8 cellular contexts compared by ENCODE assay signal in genomic region chr18:21612125-21613100, GRCh38. TPM values are rescaled to one million over a fixed set of nuclear protein-coding genes. Genes with fewer than 3 reads are reported as not detected.
A peak's percentile ranks its signal among the peaks of the same experiment; 100 is the strongest.
DNase-seq lines count a peak whose midpoint lies in the region; ATAC-seq and TF ChIP-seq lines count a peak whose summit lies in the region.

Gene SNRPD1 (plus strand): TSS chr18:21612314. CDS start chr18:21612430, 116 bp downstream.

- H3K9ac ChIP-seq in liver (ENCODE audit: low read depth in 1 of 2, low read length in 2 of 2), result peak within 1 kb of the TSS; percentile 94

- peak within 1 kb of the TSS; percentile 81 to 89 (median 89) for H3K4me3 ChIP-seq in liver (ENCODE audit: low read depth in 1 of 3, low read length in 3 of 3)

- WGBS in liver, result under 1% methylated on average over 59 of the region's 59 CpGs

- H3K36me3 Mint-ChIP-seq in CD4-positive, alpha-beta T cell (ENCODE audit: low read depth), result peaks cover 36% of the 10 kb centered on the region

- peak within 1 kb of the TSS; percentile 100 for H3K4me3 Mint-ChIP-seq in CD4-positive, alpha-beta T cell

- no peaks in the 10 kb centered on the region for H3K27me3 ChIP-seq in CD4-positive, alpha-beta T cell (ENCODE audit: control insufficient read depth, insufficient read depth, low read length)
- H3K27me3 ChIP-seq in liver (ENCODE audit: control insufficient read depth in 4 of 4, insufficient read depth in 4 of 4, low read length in 3 of 4), result no peaks in the 10 kb centered on the region

- H3K4me1 Mint-ChIP-seq in CD4-positive, alpha-beta T cell (ENCODE audit: low read depth), result peaks cover 45% of the 10 kb centered on the region

- H3K9me3 ChIP-seq in CD4-positive, alpha-beta T cell (ENCODE audit: control insufficient read depth, low read length), result no peaks in the 10 kb centered on the region
- H3K9me3 ChIP-seq in liver (ENCODE audit: control insufficient read depth in 4 of 4, low read length in 3 of 4), result no peaks in the 10 kb centered on the region

- peak; percentile 99 for ATAC-seq in CD4-positive, alpha-beta T cell (ENCODE audit: poor library complexity)
- ATAC-seq in GM19395 (IDR thresholded peaks at IDR 0.05; ENCODE audit: unreplicated experiment) (peak; percentile 96), HG03565 (IDR thresholded peaks at IDR 0.05; ENCODE audit: unreplicated experiment) (peak; percentile 96)

- peaks cover 4 to 8% (median 7%) of the 10 kb centered on the region in 4 donors for H3K4me1 ChIP-seq in liver (ENCODE audit: control insufficient read depth in 4 of 4, insufficient read depth in 4 of 4, low read length in 3 of 4)

- peak within 1 kb of the TSS; percentile 86 for H3K27ac ChIP-seq in CD4-positive, alpha-beta T cell (ENCODE audit: low read depth, low read length)
- peak within 1 kb of the TSS; percentile 82 to 86 for H3K27ac ChIP-seq in liver (ENCODE audit: low read depth in 1 of 2, low read length in 2 of 2)

- peaks cover 0 to 4% (median 0%) of the 10 kb centered on the region in 4 donors for H3K36me3 ChIP-seq in liver (ENCODE audit: control insufficient read depth in 4 of 4, insufficient read depth in 3 of 4, low read depth in 1 of 4, low read length in 3 of 4)

- intact Hi-C loops in CD4-positive, alpha-beta T cell (cut with DNase I, micrococcal nuclease), result loop anchor here (1.0 to 10.0 kb wide), 6 partner anchors 11 to 500 kb away; partner anchors contain the start of genes ABHD3 (in 2 of the 2), MIB1 (in 1 of the 2) and ROCK1 (in 1 of the 2)

- H3K9me3 Mint-ChIP-seq in CD4-positive, alpha-beta T cell, result no peaks in the 10 kb centered on the region

- POLR2A ChIA-PET in CD4-positive, alpha-beta T cell (lab: Charles Lee), result interaction anchor here (0.7 to 8.4 kb wide), 11 partner anchors 12 to 128 kb away, joined by 3 to 184 read pairs (median 4); partner anchors contain the start of genes ABHD3, ESCO1 and MIB1

- DNase-seq in CD4-positive, alpha-beta T cell, result peak; percentile 73 to 90 (median 83)
- DNase-seq in NCI-H748 treated with DMSO at 0.1 percent for 48 hours (lab: John Stamatoyannopoulos, UW), result peak; percentile 57
- DNase-seq in activated CD4-positive, alpha-beta T cell treated with anti-CD3 and anti-CD28 coated beads, Interleukin-2, amount 50 U/mL, for 4 hours, result peak; percentile 80 to 82
- peak; percentile 82 to 95 for DNase-seq in dermis microvascular lymphatic vessel endothelial cell (ENCODE audit: low read depth in 2 of 2)
- DNase-seq in stimulated activated CD4-positive, alpha-beta T cell treated with anti-CD3 and anti-CD28 coated beads, Interleukin-4, amount 100 ng/mL, for 24 hours, result peak; percentile 89

- peak; percentile 86 for TF ChIP-seq CTCF in CD4-positive, alpha-beta T cell (IDR thresholded peaks at IDR 0.05)
- TF ChIP-seq CTCF in liver (IDR thresholded peaks at IDR 0.05; ENCODE audit: low read depth, low read length, missing input control), result peak; percentile 95

- CTCF ChIA-PET in CD4-positive, alpha-beta T cell (lab: Charles Lee), result interaction anchor here (0.6 to 5.1 kb wide), 11 partner anchors 11 to 500 kb away, joined by 3 to 104 read pairs (median 4); partner anchors contain the start of genes ESCO1 and MIB1

- H3K27me3 Mint-ChIP-seq in CD4-positive, alpha-beta T cell, result no peaks in the 10 kb centered on the region

- TF ChIP-seq RAD21 in liver (IDR thresholded peaks at IDR 0.05), result peak; percentile 70 to 83

- H3K27ac Mint-ChIP-seq in CD4-positive, alpha-beta T cell, result peak within 1 kb of the TSS; percentile 94

TF ChIP-seq in liver, 16 proteins besides CTCF, POLR2A, EP300 and RAD21:
- TF ChIP-seq HNF4A (conservative IDR thresholded peaks at IDR 0.05), result no peak
- TF ChIP-seq NR2F2 (IDR thresholded peaks at IDR 0.05), result no peak
- TF ChIP-seq GABPA (IDR thresholded peaks at IDR 0.05 in 1 of 2, conservative IDR thresholded peaks at IDR 0.05 in 1 of 2), result peak; percentile 78 to 96
- TF ChIP-seq YY1 (IDR thresholded peaks at IDR 0.05), result peak; percentile 95
- peak; percentile 10 to 21 for TF ChIP-seq RXRA (IDR thresholded peaks at IDR 0.05)
- no peak for TF ChIP-seq REST (IDR thresholded peaks at IDR 0.05)
- TF ChIP-seq TAF1 (conservative IDR thresholded peaks at IDR 0.05), result peak; percentile 61
- TF ChIP-seq SP1 (IDR thresholded peaks at IDR 0.05), result peak; percentile 32
- peak; percentile 48 for TF ChIP-seq FOXA2 (IDR thresholded peaks at IDR 0.05)
- TF ChIP-seq MAX (IDR thresholded peaks at IDR 0.05), result peak; percentile 96
- TF ChIP-seq ZBTB33 (IDR thresholded peaks at IDR 0.05), result peak; percentile 67
- no peak for TF ChIP-seq HNF4G (IDR thresholded peaks at IDR 0.05)
TF ChIP-seq in liver: peak in this region for 8.

RNA-seq across cellular contexts. Expression of gene SNRPD1, which starts in this region (rescaled TPM):
- 10 to 100 TPM; 35.7 to 38.9 TPM for total RNA-seq in CD4-positive, alpha-beta T cell
- 10.4 and 14.1 TPM in 2 replicates for total RNA-seq in dermis microvascular lymphatic vessel endothelial cell
- 10 to 100 TPM in 1 of 2 donors, 1 to 10 TPM in 1; 3.3 to 10.7 TPM for total RNA-seq in liver
- polyA plus RNA-seq in liver, result 10 to 100 TPM in 1 of 2 donors, 1 to 10 TPM in 1; 5.6 to 44.8 TPM

Comparison
In these comparisons a context has a peak if more than half of its experiments do, and no peak if none do; other contexts are left out.
1. Peak in every context shown above with its lines: DNase-seq, ATAC-seq, H3K4me3 ChIP-seq and H3K27ac ChIP-seq.